In genomic region chr5:94745786-94746730, GRCh38 we compare ENCODE assay signal across 8 cellular contexts.
DNase-seq lines count a peak whose midpoint lies in the region; ATAC-seq, FAIRE-seq and TF ChIP-seq lines count a peak whose summit lies in the region.

No MANE protein-coding gene starts in this region.

- intact Hi-C loops in HepG2 (cut with micrococcal nuclease; ENCODE audit: unreplicated experiment): no loop called here

- 54% methylated on average over 5 of the region's 5 CpGs for WGBS in HepG2 (ENCODE audit: low lambda C conversion rate)

- no peaks in the 10 kb centered on the region for H3K79me2 ChIP-seq in HepG2 (ENCODE audit: insufficient read depth, low read length)

- TF ChIP-seq POLR2A in HepG2 (IDR thresholded peaks at IDR 0.05; ENCODE audit: insufficient read depth in 1 of 2, low read depth in 2 of 2, low read length in 2 of 2): no peak

- H3K27me3 ChIP-seq in foreskin keratinocyte (no peaks in the 10 kb centered on the region), HepG2 (ENCODE audit: control insufficient read depth in 1 of 2, insufficient read depth in 2 of 2, low read length in 2 of 2) (no peaks in the 10 kb centered on the region)

- TF ChIP-seq RAD21 in HepG2 (CRISPR knock-in tag; IDR thresholded peaks at IDR 0.05): no peak

- CTCF ChIA-PET in HepG2 (lab: Yijun Ruan, JAX; ENCODE audit: low intra/inter-chr PET ratio, low total read pairs): no interaction called here

- POLR2A ChIA-PET in HepG2 (lab: Yijun Ruan, JAX): no interaction called here

- H3K27ac ChIP-seq in foreskin keratinocyte (no peak overlapping the region), HepG2 (ENCODE audit: extremely low read length, insufficient read depth, low read length) (no peak overlapping the region)

- no peak overlapping the region for H3K4me3 ChIP-seq in HepG2 (replicated peaks in 1 of 3; ENCODE audit: insufficient read depth in 1 of 3, low read depth in 2 of 3, low read length in 3 of 3)

- no peak overlapping the region for H2AFZ ChIP-seq in HepG2 (ENCODE audit: low read length)

- no TSS peak for BruUV-seq in HepG2 (replicated peaks; lab: Mats Ljungman, UMichigan)

- no peaks in the 10 kb centered on the region for H4K20me1 ChIP-seq in HepG2 (ENCODE audit: insufficient read depth, low read length)

- in situ Hi-C loops in HepG2 (cut with HindIII; ENCODE audit: extremely low pct_ligation_motif_present, low pct_unique_long_range_greater_than_20kb): no loop called here

- no peaks in the 10 kb centered on the region for H3K36me3 ChIP-seq in HepG2 (replicated peaks in 1 of 2; ENCODE audit: control insufficient read depth in 1 of 2, insufficient read depth in 2 of 2, low read length in 2 of 2)

- TF ChIP-seq EP300 in HepG2 (IDR thresholded peaks at IDR 0.05; ENCODE audit: low read depth in 2 of 2, low read length in 2 of 2) (no peak), HepG2 (CRISPR knock-in tag; IDR thresholded peaks at IDR 0.05; ENCODE audit: borderline replicate concordance) (no peak)

- H3K9ac ChIP-seq in HepG2 (ENCODE audit: insufficient read depth, low read depth, low read length): no peak overlapping the region

- ATAC-seq in GM18502 (IDR thresholded peaks at IDR 0.05; ENCODE audit: poor library complexity, unreplicated experiment) (peak; percentile 91), GM21723 (IDR thresholded peaks at IDR 0.05; ENCODE audit: unreplicated experiment) (peak; percentile 72), HG03565 (IDR thresholded peaks at IDR 0.05; ENCODE audit: unreplicated experiment) (peak; percentile 78), foreskin keratinocyte (peak; percentile 93), HepG2 (no peak)

- H3K4me1 ChIP-seq in foreskin keratinocyte (peaks cover 8% of the 10 kb centered on the region), HepG2 (ENCODE audit: insufficient read depth, low read length) (no peaks in the 10 kb centered on the region)

- no peaks in the 10 kb centered on the region for H3K9me3 ChIP-seq in HepG2 (ENCODE audit: low read length)

- FAIRE-seq in HepG2 (lab: Jason Lieb, UNC): no peak

- DNase-seq in foreskin keratinocyte: peak; percentile 31 to 73
- no peak for DNase-seq in NCI-H446 (lab: John Stamatoyannopoulos, UW)
- DNase-seq in SKM-1 (lab: John Stamatoyannopoulos, UW; ENCODE audit: unreplicated experiment): no peak
- no peak for DNase-seq in superior temporal gyrus (ENCODE audit: extremely low spot score)
- DNase-seq in HepG2 (ENCODE audit: low spot score): no peak

- no peak for TF ChIP-seq CTCF in foreskin keratinocyte (conservative IDR thresholded peaks at IDR 0.05)
- no peak for TF ChIP-seq CTCF in HepG2 (CRISPR knock-in tag; IDR thresholded peaks at IDR 0.05)

- H3K4me2 ChIP-seq in HepG2 (ENCODE audit: low read depth, low read length): no peak overlapping the region

TF ChIP-seq in HepG2, 621 proteins besides CTCF, POLR2A, EP300 and RAD21:
- TF ChIP-seq ZBTB21 (CRISPR knock-in tag; IDR thresholded peaks at IDR 0.05) (no peak), TEAD2 (CRISPR knock-in tag; IDR thresholded peaks at IDR 0.05) (no peak), JUNB (CRISPR knock-in tag; IDR thresholded peaks at IDR 0.05; ENCODE audit: borderline replicate concordance) (no peak), SIN3A (IDR thresholded peaks at IDR 0.05; ENCODE audit: borderline replicate concordance, low read depth, low read length) (no peak), ATF3 (CRISPR knock-in tag; IDR thresholded peaks at IDR 0.05) (no peak), ZSCAN5A (CRISPR knock-in tag; IDR thresholded peaks at IDR 0.05; ENCODE audit: borderline replicate concordance) (no peak), AKAP8 (CRISPR knock-in tag; IDR thresholded peaks at IDR 0.05) (no peak), HOXA9 (CRISPR knock-in tag; IDR thresholded peaks at IDR 0.05; ENCODE audit: borderline replicate concordance) (no peak), ZNF644 (CRISPR knock-in tag; IDR thresholded peaks at IDR 0.05; ENCODE audit: low read depth) (no peak), HNF1B (CRISPR knock-in tag; IDR thresholded peaks at IDR 0.05) (no peak), SRY (CRISPR knock-in tag; IDR thresholded peaks at IDR 0.05) (no peak)
- TF ChIP-seq, protein P1, sequence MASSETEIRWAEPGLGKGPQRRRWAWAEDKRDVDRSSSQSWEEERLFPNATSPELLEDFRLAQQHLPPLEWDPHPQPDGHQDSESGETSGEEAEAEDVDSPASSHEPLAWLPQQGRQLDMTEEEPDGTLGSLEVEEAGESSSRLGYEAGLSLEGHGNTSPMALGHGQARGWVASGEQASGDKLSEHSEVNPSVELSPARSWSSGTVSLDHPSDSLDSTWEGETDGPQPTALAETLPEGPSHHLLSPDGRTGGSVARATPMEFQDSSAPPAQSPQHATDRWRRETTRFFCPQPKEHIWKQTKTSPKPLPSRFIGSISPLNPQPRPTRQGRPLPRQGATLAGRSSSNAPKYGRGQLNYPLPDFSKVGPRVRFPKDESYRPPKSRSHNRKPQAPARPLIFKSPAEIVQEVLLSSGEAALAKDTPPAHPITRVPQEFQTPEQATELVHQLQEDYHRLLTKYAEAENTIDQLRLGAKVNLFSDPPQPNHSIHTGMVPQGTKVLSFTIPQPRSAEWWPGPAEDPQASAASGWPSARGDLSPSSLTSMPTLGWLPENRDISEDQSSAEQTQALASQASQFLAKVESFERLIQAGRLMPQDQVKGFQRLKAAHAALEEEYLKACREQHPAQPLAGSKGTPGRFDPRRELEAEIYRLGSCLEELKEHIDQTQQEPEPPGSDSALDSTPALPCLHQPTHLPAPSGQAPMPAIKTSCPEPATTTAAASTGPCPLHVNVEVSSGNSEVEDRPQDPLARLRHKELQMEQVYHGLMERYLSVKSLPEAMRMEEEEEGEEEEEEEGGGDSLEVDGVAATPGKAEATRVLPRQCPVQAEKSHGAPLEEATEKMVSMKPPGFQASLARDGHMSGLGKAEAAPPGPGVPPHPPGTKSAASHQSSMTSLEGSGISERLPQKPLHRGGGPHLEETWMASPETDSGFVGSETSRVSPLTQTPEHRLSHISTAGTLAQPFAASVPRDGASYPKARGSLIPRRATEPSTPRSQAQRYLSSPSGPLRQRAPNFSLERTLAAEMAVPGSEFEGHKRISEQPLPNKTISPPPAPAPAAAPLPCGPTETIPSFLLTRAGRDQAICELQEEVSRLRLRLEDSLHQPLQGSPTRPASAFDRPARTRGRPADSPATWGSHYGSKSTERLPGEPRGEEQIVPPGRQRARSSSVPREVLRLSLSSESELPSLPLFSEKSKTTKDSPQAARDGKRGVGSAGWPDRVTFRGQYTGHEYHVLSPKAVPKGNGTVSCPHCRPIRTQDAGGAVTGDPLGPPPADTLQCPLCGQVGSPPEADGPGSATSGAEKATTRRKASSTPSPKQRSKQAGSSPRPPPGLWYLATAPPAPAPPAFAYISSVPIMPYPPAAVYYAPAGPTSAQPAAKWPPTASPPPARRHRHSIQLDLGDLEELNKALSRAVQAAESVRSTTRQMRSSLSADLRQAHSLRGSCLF (CRISPR knock-in tag; IDR thresholded peaks at IDR 0.05; ENCODE audit: borderline replicate concordance): no peak

Comparison
In these comparisons a context has a peak if more than half of its experiments do, and no peak if none do; other contexts are left out.
1. DNase-seq: peak in foreskin keratinocyte (2 of 2); none in NCI-H446 (0 of 2), SKM-1 (single experiment), superior temporal gyrus (single experiment) and HepG2 (single experiment).